12 cellular contexts compared by ENCODE assay signal in the genomic region with DNA sequence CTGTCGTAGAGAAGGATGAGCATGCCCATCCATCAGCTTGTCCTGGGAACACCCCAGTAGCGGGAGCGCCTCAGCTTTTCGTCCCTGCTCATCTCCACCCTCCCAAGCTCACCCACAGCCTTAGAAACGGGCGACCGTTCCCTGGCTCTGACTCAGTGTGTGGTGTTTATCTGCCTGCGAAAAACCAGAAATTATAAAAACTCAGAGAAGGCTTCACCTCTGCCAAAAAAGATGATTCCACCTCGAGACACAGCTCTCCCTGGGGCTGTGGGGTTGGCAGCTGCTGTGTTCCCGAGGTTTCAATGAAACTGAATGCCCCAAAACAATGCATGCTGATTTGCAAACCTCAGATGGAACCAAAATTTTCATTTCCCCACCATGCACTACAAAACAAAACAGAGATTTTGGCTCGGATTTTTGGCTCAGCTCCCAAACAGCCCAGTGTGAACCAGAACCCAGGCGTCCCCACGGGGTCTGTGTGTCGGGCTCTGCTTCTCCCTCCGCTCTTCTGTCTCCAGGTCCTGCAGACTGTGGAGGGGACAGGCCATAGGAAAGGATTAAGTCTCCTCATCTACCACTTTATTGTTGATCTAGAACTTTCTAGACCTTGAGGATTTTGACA.
DNase-seq lines count a peak whose midpoint lies in the region; ATAC-seq, FAIRE-seq and TF ChIP-seq lines count a peak whose summit lies in the region.
"Had no signal": no experiment of that assay in that cellular context is flagged by ENCODE, and none has a peak within 500 bp of the region (broad histone marks: within the 10 kb centered on the region; RNA-seq: fewer than 3 reads in every experiment).

No MANE protein-coding gene starts in this region.

- DNase-seq in GM04504 (ENCODE audit: low read depth): peak; percentile 73
- peak; percentile 70 for DNase-seq in astrocyte (ENCODE audit: low read depth)
- DNase-seq in left ventricle myocardium inferior: no peak
- DNase-seq in stromal cell of bone marrow (ENCODE audit: low read depth): peak; percentile 91
- DNase-seq in activated CD4-positive, alpha-beta T cell treated with anti-CD3 and anti-CD28 coated beads for 48 hours: no peak
- DNase-seq in GOT3 (lab: John Stamatoyannopoulos, UW): no peak
- no peak for DNase-seq in activated CD4-positive, alpha-beta T cell treated with anti-CD3 and anti-CD28 coated beads, Interleukin-2, amount 10 ng/mL, durations not matched to agents 24 days and 14 days
- DNase-seq: activated naive CD8-positive, alpha-beta T cell treated with anti-CD3 and anti-CD28 coated beads, Interleukin-2, amount 10 ng/mL, durations not matched to agents 7 days and 5 days; KG1 had no signal

- H3K79me2 ChIP-seq in astrocyte (ENCODE audit: insufficient read depth, low read length): no peaks in the 10 kb centered on the region

- H3K27ac ChIP-seq in astrocyte (ENCODE audit: low read depth, low read length) (peak overlapping the region; percentile 11), left ventricle myocardium inferior (replicated peaks) (peak overlapping the region; percentile 45)
- H3K27ac ChIP-seq: PC-9 had no signal

- H3K9me3 Mint-ChIP-seq in astrocyte (ENCODE audit: unreplicated experiment): peaks cover under 1% of the 10 kb centered on the region
- peaks cover 4% of the 10 kb centered on the region for H3K9me3 Mint-ChIP-seq in activated CD4-positive, alpha-beta T cell treated with anti-CD3 and anti-CD28 coated beads, Interleukin-2, amount 10 ng/mL, durations not matched to agents 24 days and 14 days

- H2AFZ ChIP-seq in astrocyte (ENCODE audit: low read depth, low read length): peak overlapping the region; percentile 49
- H2AFZ ChIP-seq: PC-9 had no signal

- H3K36me3 Mint-ChIP-seq in astrocyte (ENCODE audit: low read depth, unreplicated experiment): no peaks in the 10 kb centered on the region
- no peaks in the 10 kb centered on the region for H3K36me3 Mint-ChIP-seq in activated CD4-positive, alpha-beta T cell treated with anti-CD3 and anti-CD28 coated beads, Interleukin-2, amount 10 ng/mL, durations not matched to agents 24 days and 14 days (ENCODE audit: low read depth)

- peaks cover 15% of the 10 kb centered on the region for H3K27me3 Mint-ChIP-seq in astrocyte (ENCODE audit: low read depth, unreplicated experiment)
- peaks cover 5% of the 10 kb centered on the region for H3K27me3 Mint-ChIP-seq in activated CD4-positive, alpha-beta T cell treated with anti-CD3 and anti-CD28 coated beads, Interleukin-2, amount 10 ng/mL, durations not matched to agents 24 days and 14 days

- H3K9me3 ChIP-seq in astrocyte (ENCODE audit: insufficient read depth, low read depth, low read length): no peaks in the 10 kb centered on the region
- no peaks in the 10 kb centered on the region for H3K9me3 ChIP-seq in left ventricle myocardium inferior (replicated peaks)

- H3K27me3 ChIP-seq in astrocyte (ENCODE audit: insufficient read depth, low read length) (no peaks in the 10 kb centered on the region), left ventricle myocardium inferior (ENCODE audit: low read depth) (no peaks in the 10 kb centered on the region)

- H3K4me1 ChIP-seq in astrocyte (ENCODE audit: insufficient read depth, low read length) (peaks cover 40% of the 10 kb centered on the region), left ventricle myocardium inferior (peaks cover 53% of the 10 kb centered on the region)

- peak overlapping the region; percentile 84 for H3K4me2 ChIP-seq in astrocyte (ENCODE audit: low read length)
- H3K4me2 ChIP-seq: PC-9 had no signal

- TF ChIP-seq CTCF in astrocyte (IDR thresholded peaks at IDR 0.05; ENCODE audit: insufficient read depth, low read depth, low read length) (no peak), left ventricle myocardium inferior (IDR thresholded peaks at IDR 0.05; ENCODE audit: borderline replicate concordance) (no peak)

- peaks cover 9% of the 10 kb centered on the region for H3K4me1 Mint-ChIP-seq in astrocyte (ENCODE audit: low read depth, unreplicated experiment)
- H3K4me1 Mint-ChIP-seq in activated CD4-positive, alpha-beta T cell treated with anti-CD3 and anti-CD28 coated beads, Interleukin-2, amount 10 ng/mL, durations not matched to agents 24 days and 14 days: peaks cover 27% of the 10 kb centered on the region

- H3K36me3 ChIP-seq in astrocyte (ENCODE audit: insufficient read depth, low read length): no peaks in the 10 kb centered on the region
- H3K36me3 ChIP-seq in left ventricle myocardium inferior: no peaks in the 10 kb centered on the region

- ATAC-seq in GM21423 (IDR thresholded peaks at IDR 0.05; ENCODE audit: unreplicated experiment): no peak
- ATAC-seq: activated CD4-positive, CD25-positive, alpha-beta regulatory T cell treated with anti-CD3 and anti-CD28 coated beads, Interleukin-2, amount 50 U/mL, for 24 hours had no signal

- H3K9ac ChIP-seq in astrocyte (ENCODE audit: low read length): peak overlapping the region; percentile 55

- H3K4me3 ChIP-seq in astrocyte (ENCODE audit: insufficient read depth, low read depth, low read length) (peak overlapping the region; percentile 35), left ventricle myocardium inferior (no peak overlapping the region)
- H3K4me3 ChIP-seq: PC-9 had no signal

- intact Hi-C loops in left ventricle myocardium inferior (cut with micrococcal nuclease): no loop called here
- intact Hi-C loops in activated CD4-positive, alpha-beta T cell treated with anti-CD3 and anti-CD28 coated beads, Interleukin-2, amount 10 ng/mL, durations not matched to agents 24 days and 14 days (cut with micrococcal nuclease): no loop called here

- H4K20me1 ChIP-seq in astrocyte (ENCODE audit: insufficient read depth, low read length): no peaks in the 10 kb centered on the region

- FAIRE-seq in astrocyte (lab: Jason Lieb, UNC): no peak

- H3K4me3 Mint-ChIP-seq in astrocyte (ENCODE audit: unreplicated experiment): no peak overlapping the region
- H3K4me3 Mint-ChIP-seq in activated CD4-positive, alpha-beta T cell treated with anti-CD3 and anti-CD28 coated beads, Interleukin-2, amount 10 ng/mL, durations not matched to agents 24 days and 14 days: no peak overlapping the region
- H3K4me3 Mint-ChIP-seq: activated naive CD8-positive, alpha-beta T cell treated with anti-CD3 and anti-CD28 coated beads, Interleukin-2, amount 10 ng/mL, durations not matched to agents 7 days and 5 days had no signal

- no peak overlapping the region for H3K27ac Mint-ChIP-seq in astrocyte (ENCODE audit: unreplicated experiment)
- H3K27ac Mint-ChIP-seq in activated CD4-positive, alpha-beta T cell treated with anti-CD3 and anti-CD28 coated beads, Interleukin-2, amount 10 ng/mL, durations not matched to agents 24 days and 14 days: no peak overlapping the region
- H3K27ac Mint-ChIP-seq: activated naive CD8-positive, alpha-beta T cell treated with anti-CD3 and anti-CD28 coated beads, Interleukin-2, amount 10 ng/mL, durations not matched to agents 7 days and 5 days had no signal

Comparison
In these comparisons a context has a peak if more than half of its experiments do, and no peak if none do; other contexts are left out.
1. DNase-seq: peak in GM04504 (single experiment), astrocyte (single experiment) and stromal cell of bone marrow (single experiment); none in left ventricle myocardium inferior (single experiment), activated CD4-positive, alpha-beta T cell treated with anti-CD3 and anti-CD28 coated beads for 48 hours (single experiment), GOT3 (single experiment) and activated CD4-positive, alpha-beta T cell treated with anti-CD3 and anti-CD28 coated beads, Interleukin-2, amount 10 ng/mL, durations not matched to agents 24 days and 14 days (single experiment).